ENCODE assay signal across 1 cellular context in genomic region chr6:89352329-89353117, GRCh38.
TF ChIP-seq lines count a peak whose summit lies in the region.

UBE2J1 (minus strand) TSS chr6:89352722; CDS start chr6:89352569, 153 bp downstream.

TF ChIP-seq in HepG2, 621 proteins besides CTCF, POLR2A, EP300 and RAD21 (continued from another document and continues in another):
- peak; percentile 23; the same call in 1 of the 2 replicates for TF ChIP-seq GATA4 (IDR thresholded peaks at IDR 0.05; ENCODE audit: borderline replicate concordance, low read depth)
- no peak for TF ChIP-seq CCAR2 (optimal IDR thresholded peaks at IDR 0.05; ENCODE audit: low read depth, low read length)
- no peak for TF ChIP-seq ZNF282 (IDR thresholded peaks at IDR 0.05; ENCODE audit: partially characterized antibody)
- no peak for TF ChIP-seq ZBTB26 (CRISPR knock-in tag; IDR thresholded peaks at IDR 0.05; ENCODE audit: borderline replicate concordance)
- TF ChIP-seq TBL1XR1 (IDR thresholded peaks at IDR 0.05; ENCODE audit: borderline replicate concordance, low read length, partially characterized antibody), result no peak
- peak; percentile 53; the same call in 1 of the 2 replicates for TF ChIP-seq ZNF724P (CRISPR knock-in tag; IDR thresholded peaks at IDR 0.05; ENCODE audit: borderline replicate concordance)
- no peak; the same call in 1 of the 2 replicates for TF ChIP-seq ZNF607 (CRISPR knock-in tag; IDR thresholded peaks at IDR 0.05; ENCODE audit: borderline replicate concordance)
- no peak for TF ChIP-seq ZNF775 (CRISPR knock-in tag; IDR thresholded peaks at IDR 0.05; ENCODE audit: borderline replicate concordance)
- no peak for TF ChIP-seq NFATC3 (CRISPR knock-in tag; IDR thresholded peaks at IDR 0.05)
- 0 out of 2 replicates have a peak, but pooled peaks have one; percentile 33 for TF ChIP-seq ZNF569 (CRISPR knock-in tag; IDR thresholded peaks at IDR 0.05; ENCODE audit: borderline replicate concordance)
- no peak for TF ChIP-seq RFX1 (IDR thresholded peaks at IDR 0.05)
- TF ChIP-seq FOXK2 (IDR thresholded peaks at IDR 0.05), result no peak
- TF ChIP-seq PITX1 (CRISPR knock-in tag; IDR thresholded peaks at IDR 0.05), result no peak
- TF ChIP-seq ZNF597 (CRISPR knock-in tag; IDR thresholded peaks at IDR 0.05), result no peak
- TF ChIP-seq EHMT2 (IDR thresholded peaks at IDR 0.05; ENCODE audit: borderline replicate concordance, low read depth, low read length), result no peak
- TF ChIP-seq CSRNP1 (CRISPR knock-in tag; IDR thresholded peaks at IDR 0.05), result peak; percentile 38; the same call in 1 of the 2 replicates
- TF ChIP-seq ZSCAN25 (CRISPR knock-in tag; IDR thresholded peaks at IDR 0.05), result peak; percentile 61; the same call in 1 of the 2 replicates
- TF ChIP-seq ZNF652 (CRISPR knock-in tag; IDR thresholded peaks at IDR 0.05; ENCODE audit: borderline replicate concordance, low read depth), result no peak
- no peak for TF ChIP-seq TRIM24 (CRISPR knock-in tag; IDR thresholded peaks at IDR 0.05)
- 0 out of 2 replicates have a peak, but pooled peaks have one; percentile 18 for TF ChIP-seq STAT5B (CRISPR knock-in tag; IDR thresholded peaks at IDR 0.05)
- TF ChIP-seq MLX (CRISPR knock-in tag; IDR thresholded peaks at IDR 0.05), result no peak
- TF ChIP-seq TRAFD1 (CRISPR knock-in tag; IDR thresholded peaks at IDR 0.05; ENCODE audit: borderline replicate concordance), result no peak
- no peak; the same call in 1 of the 2 replicates for TF ChIP-seq POGZ (CRISPR knock-in tag; IDR thresholded peaks at IDR 0.05)
- TF ChIP-seq ASH2L (IDR thresholded peaks at IDR 0.05; ENCODE audit: insufficient read length, low read depth, low read length), result peak; percentile 88
- no peak for TF ChIP-seq NCOA1 (CRISPR knock-in tag; IDR thresholded peaks at IDR 0.05)
- no peak for TF ChIP-seq KDM1A (CRISPR knock-in tag; IDR thresholded peaks at IDR 0.05)
- TF ChIP-seq MAFG (CRISPR knock-in tag; IDR thresholded peaks at IDR 0.05), result peak; percentile 37; the same call in 1 of the 2 replicates
- TF ChIP-seq ZNF772 (CRISPR knock-in tag; IDR thresholded peaks at IDR 0.05), result peak; percentile 74; the same call in 1 of the 2 replicates
- peak; percentile 81 for TF ChIP-seq IRX3 (CRISPR knock-in tag; IDR thresholded peaks at IDR 0.05; ENCODE audit: borderline replicate concordance, low read depth)
- TF ChIP-seq ZNF737 (CRISPR knock-in tag; IDR thresholded peaks at IDR 0.05; ENCODE audit: borderline replicate concordance), result peak; percentile 55; the same call in 1 of the 2 replicates
- TF ChIP-seq ZFP36L1 (CRISPR knock-in tag; IDR thresholded peaks at IDR 0.05), result no peak
- TF ChIP-seq JUN (CRISPR knock-in tag; IDR thresholded peaks at IDR 0.05), result no peak
- TF ChIP-seq ZNF614 (CRISPR knock-in tag; IDR thresholded peaks at IDR 0.05; ENCODE audit: borderline replicate concordance), result peak; percentile 18
- TF ChIP-seq GLI4 (CRISPR knock-in tag; IDR thresholded peaks at IDR 0.05; ENCODE audit: borderline replicate concordance), result peak; percentile 75; the same call in 1 of the 2 replicates
- no peak for TF ChIP-seq ARNT (IDR thresholded peaks at IDR 0.05)
- TF ChIP-seq ZBTB25 (CRISPR knock-in tag; IDR thresholded peaks at IDR 0.05), result no peak; the same call in 1 of the 2 replicates
- peak; percentile 92 for TF ChIP-seq MTERF4 (CRISPR knock-in tag; IDR thresholded peaks at IDR 0.05)
- no peak for TF ChIP-seq SIX1 (CRISPR knock-in tag; IDR thresholded peaks at IDR 0.05; ENCODE audit: borderline replicate concordance)
- TF ChIP-seq ZNF280B (CRISPR knock-in tag; IDR thresholded peaks at IDR 0.05; ENCODE audit: borderline replicate concordance), result no peak
- TF ChIP-seq HOXD1 (CRISPR knock-in tag; IDR thresholded peaks at IDR 0.05), result no peak
- TF ChIP-seq POLR2AphosphoS5 (IDR thresholded peaks at IDR 0.05; ENCODE audit: low read depth, low read length), result peak; percentile 62
- TF ChIP-seq MXI1 (IDR thresholded peaks at IDR 0.05; ENCODE audit: borderline replicate concordance, low read depth, low read length), result no peak
- TF ChIP-seq AGO2 (optimal IDR thresholded peaks at IDR 0.05; ENCODE audit: low read depth, low read length), result no peak
- no peak for TF ChIP-seq FOXA1 (IDR thresholded peaks at IDR 0.05)
- no peak for TF ChIP-seq FOXA1 (CRISPR knock-in tag; IDR thresholded peaks at IDR 0.05)
- TF ChIP-seq SRSF1 (optimal IDR thresholded peaks at IDR 0.05; ENCODE audit: low read depth, low read length), result peak; percentile 20
- TF ChIP-seq TCF7L2 (IDR thresholded peaks at IDR 0.05; ENCODE audit: low read depth, low read length), result no peak
- no peak for TF ChIP-seq CC2D1A (CRISPR knock-in tag; IDR thresholded peaks at IDR 0.05)
- no peak; the same call in 1 of the 2 replicates for TF ChIP-seq ZNF777 (CRISPR knock-in tag; IDR thresholded peaks at IDR 0.05)
- TF ChIP-seq NFYB (CRISPR knock-in tag; IDR thresholded peaks at IDR 0.05), result peak; percentile 61
- no peak for TF ChIP-seq SMYD3 (CRISPR knock-in tag; IDR thresholded peaks at IDR 0.05)
- no peak for TF ChIP-seq LRRFIP1 (CRISPR knock-in tag; conservative IDR thresholded peaks at IDR 0.05)
- peak; percentile 86 for TF ChIP-seq CEBPG (CRISPR knock-in tag; IDR thresholded peaks at IDR 0.05)
- TF ChIP-seq TAF15 (IDR thresholded peaks at IDR 0.05; ENCODE audit: low read depth, low read length, poor library complexity, severe bottlenecking), result peak; percentile 67
- TF ChIP-seq ZMAT5 (CRISPR knock-in tag; IDR thresholded peaks at IDR 0.05; ENCODE audit: borderline replicate concordance, low read depth), result no peak
